1 cellular context compared by ENCODE assay signal in the genomic region with DNA sequence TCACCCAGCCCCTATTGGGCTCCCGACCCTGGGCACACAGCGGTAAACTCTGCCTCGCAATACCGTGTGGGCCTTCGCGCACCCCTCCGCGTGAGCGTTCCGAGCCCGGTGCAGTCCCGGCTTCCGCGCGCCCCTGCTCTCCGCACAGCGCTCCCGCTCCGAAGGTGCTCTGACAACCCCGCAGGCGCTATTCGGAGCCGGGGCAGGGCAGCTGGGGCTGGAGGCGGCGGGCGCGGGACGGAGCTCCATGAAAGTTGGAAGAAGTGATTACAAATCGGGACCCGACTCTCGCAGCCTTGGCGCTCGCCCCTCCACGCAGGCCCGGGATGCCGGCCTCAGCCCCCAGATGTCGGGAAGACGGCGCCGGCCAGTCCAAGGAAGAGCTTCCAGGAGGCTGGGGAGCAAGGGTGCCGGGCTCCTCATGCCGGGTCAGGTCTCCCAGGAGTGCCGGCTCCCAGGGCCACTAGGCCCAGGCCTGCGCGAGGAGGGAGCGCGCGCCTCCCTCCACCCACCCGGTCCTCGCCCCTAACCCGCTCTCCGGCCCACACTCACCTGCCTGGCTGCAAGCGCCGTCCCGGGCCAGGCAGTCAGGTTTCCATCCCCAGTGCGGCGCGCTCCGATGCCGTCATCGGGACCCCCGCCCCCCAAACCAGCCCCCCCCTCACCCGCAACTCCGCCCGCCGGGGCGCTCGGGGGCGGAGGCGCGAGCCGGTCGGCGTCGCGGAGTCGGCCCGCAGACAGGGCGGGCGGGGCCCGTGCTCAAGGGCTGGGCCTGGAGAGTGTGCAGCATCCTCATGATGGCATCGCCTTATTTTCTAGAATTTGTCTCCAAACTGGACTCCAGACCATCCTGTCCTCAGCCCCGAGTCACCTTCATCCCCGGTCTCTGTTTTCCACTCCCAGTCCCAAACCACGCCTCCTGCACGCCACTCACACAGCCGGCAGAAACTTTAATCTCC.
TF ChIP-seq lines count a peak whose summit lies in the region.

A gene with protein sequence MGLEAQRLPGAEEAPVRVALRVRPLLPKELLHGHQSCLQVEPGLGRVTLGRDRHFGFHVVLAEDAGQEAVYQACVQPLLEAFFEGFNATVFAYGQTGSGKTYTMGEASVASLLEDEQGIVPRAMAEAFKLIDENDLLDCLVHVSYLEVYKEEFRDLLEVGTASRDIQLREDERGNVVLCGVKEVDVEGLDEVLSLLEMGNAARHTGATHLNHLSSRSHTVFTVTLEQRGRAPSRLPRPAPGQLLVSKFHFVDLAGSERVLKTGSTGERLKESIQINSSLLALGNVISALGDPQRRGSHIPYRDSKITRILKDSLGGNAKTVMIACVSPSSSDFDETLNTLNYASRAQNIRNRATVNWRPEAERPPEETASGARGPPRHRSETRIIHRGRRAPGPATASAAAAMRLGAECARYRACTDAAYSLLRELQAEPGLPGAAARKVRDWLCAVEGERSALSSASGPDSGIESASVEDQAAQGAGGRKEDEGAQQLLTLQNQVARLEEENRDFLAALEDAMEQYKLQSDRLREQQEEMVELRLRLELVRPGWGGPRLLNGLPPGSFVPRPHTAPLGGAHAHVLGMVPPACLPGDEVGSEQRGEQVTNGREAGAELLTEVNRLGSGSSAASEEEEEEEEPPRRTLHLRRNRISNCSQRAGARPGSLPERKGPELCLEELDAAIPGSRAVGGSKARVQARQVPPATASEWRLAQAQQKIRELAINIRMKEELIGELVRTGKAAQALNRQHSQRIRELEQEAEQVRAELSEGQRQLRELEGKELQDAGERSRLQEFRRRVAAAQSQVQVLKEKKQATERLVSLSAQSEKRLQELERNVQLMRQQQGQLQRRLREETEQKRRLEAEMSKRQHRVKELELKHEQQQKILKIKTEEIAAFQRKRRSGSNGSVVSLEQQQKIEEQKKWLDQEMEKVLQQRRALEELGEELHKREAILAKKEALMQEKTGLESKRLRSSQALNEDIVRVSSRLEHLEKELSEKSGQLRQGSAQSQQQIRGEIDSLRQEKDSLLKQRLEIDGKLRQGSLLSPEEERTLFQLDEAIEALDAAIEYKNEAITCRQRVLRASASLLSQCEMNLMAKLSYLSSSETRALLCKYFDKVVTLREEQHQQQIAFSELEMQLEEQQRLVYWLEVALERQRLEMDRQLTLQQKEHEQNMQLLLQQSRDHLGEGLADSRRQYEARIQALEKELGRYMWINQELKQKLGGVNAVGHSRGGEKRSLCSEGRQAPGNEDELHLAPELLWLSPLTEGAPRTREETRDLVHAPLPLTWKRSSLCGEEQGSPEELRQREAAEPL (N-terminal part only) (minus strand): TSS at position 621 of the 959 bp plus-strand sequence. CDS start 2,537 bp downstream, outside the sequence.

TF ChIP-seq in HepG2, 621 proteins besides CTCF, POLR2A, EP300 and RAD21 (continued from another document and continues in another):
- TF ChIP-seq, protein P1, sequence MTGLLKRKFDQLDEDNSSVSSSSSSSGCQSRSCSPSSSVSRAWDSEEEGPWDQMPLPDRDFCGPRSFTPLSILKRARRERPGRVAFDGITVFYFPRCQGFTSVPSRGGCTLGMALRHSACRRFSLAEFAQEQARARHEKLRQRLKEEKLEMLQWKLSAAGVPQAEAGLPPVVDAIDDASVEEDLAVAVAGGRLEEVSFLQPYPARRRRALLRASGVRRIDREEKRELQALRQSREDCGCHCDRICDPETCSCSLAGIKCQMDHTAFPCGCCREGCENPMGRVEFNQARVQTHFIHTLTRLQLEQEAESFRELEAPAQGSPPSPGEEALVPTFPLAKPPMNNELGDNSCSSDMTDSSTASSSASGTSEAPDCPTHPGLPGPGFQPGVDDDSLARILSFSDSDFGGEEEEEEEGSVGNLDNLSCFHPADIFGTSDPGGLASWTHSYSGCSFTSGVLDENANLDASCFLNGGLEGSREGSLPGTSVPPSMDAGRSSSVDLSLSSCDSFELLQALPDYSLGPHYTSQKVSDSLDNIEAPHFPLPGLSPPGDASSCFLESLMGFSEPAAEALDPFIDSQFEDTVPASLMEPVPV (CRISPR knock-in tag; IDR thresholded peaks at IDR 0.05), result 0 out of 2 replicates have a peak, but pooled peaks have one; percentile 36
- TF ChIP-seq HHEX (CRISPR knock-in tag; IDR thresholded peaks at IDR 0.05), result no peak
- TF ChIP-seq MTA1 (CRISPR knock-in tag; IDR thresholded peaks at IDR 0.05; ENCODE audit: borderline replicate concordance), result no peak
- TF ChIP-seq ZNF670 (CRISPR knock-in tag; IDR thresholded peaks at IDR 0.05; ENCODE audit: borderline replicate concordance), result no peak
- TF ChIP-seq ZNF274 (CRISPR knock-in tag; IDR thresholded peaks at IDR 0.05), result no peak
- TF ChIP-seq MATR3 (CRISPR knock-in tag; IDR thresholded peaks at IDR 0.05), result no peak
- no peak for TF ChIP-seq MTF1 (CRISPR knock-in tag; IDR thresholded peaks at IDR 0.05)
- TF ChIP-seq, protein P2, sequence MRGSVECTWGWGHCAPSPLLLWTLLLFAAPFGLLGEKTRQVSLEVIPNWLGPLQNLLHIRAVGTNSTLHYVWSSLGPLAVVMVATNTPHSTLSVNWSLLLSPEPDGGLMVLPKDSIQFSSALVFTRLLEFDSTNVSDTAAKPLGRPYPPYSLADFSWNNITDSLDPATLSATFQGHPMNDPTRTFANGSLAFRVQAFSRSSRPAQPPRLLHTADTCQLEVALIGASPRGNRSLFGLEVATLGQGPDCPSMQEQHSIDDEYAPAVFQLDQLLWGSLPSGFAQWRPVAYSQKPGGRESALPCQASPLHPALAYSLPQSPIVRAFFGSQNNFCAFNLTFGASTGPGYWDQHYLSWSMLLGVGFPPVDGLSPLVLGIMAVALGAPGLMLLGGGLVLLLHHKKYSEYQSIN (CRISPR knock-in tag; IDR thresholded peaks at IDR 0.05; ENCODE audit: borderline replicate concordance), result no peak
- no peak for TF ChIP-seq CBFB (CRISPR knock-in tag; IDR thresholded peaks at IDR 0.05)
- no peak for TF ChIP-seq ZNF12 (CRISPR knock-in tag; IDR thresholded peaks at IDR 0.05)
- TF ChIP-seq, protein P3, sequence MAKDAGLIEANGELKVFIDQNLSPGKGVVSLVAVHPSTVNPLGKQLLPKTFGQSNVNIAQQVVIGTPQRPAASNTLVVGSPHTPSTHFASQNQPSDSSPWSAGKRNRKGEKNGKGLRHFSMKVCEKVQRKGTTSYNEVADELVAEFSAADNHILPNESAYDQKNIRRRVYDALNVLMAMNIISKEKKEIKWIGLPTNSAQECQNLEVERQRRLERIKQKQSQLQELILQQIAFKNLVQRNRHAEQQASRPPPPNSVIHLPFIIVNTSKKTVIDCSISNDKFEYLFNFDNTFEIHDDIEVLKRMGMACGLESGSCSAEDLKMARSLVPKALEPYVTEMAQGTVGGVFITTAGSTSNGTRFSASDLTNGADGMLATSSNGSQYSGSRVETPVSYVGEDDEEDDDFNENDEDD (CRISPR knock-in tag; IDR thresholded peaks at IDR 0.05; ENCODE audit: borderline replicate concordance), result peak; percentile 23; the same call in 1 of the 2 replicates
- TF ChIP-seq MIER2 (CRISPR knock-in tag; IDR thresholded peaks at IDR 0.05), result no peak
- no peak for TF ChIP-seq EEA1 (CRISPR knock-in tag; IDR thresholded peaks at IDR 0.05; ENCODE audit: borderline replicate concordance)
- TF ChIP-seq, protein P4, sequence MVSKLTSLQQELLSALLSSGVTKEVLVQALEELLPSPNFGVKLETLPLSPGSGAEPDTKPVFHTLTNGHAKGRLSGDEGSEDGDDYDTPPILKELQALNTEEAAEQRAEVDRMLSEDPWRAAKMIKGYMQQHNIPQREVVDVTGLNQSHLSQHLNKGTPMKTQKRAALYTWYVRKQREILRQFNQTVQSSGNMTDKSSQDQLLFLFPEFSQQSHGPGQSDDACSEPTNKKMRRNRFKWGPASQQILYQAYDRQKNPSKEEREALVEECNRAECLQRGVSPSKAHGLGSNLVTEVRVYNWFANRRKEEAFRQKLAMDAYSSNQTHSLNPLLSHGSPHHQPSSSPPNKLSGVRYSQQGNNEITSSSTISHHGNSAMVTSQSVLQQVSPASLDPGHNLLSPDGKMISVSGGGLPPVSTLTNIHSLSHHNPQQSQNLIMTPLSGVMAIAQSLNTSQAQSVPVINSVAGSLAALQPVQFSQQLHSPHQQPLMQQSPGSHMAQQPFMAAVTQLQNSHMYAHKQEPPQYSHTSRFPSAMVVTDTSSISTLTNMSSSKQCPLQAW (CRISPR knock-in tag; IDR thresholded peaks at IDR 0.05), result no peak
- peak; percentile 36 for TF ChIP-seq ZNF883 (CRISPR knock-in tag; IDR thresholded peaks at IDR 0.05; ENCODE audit: not compliant biosample characterization)
- 0 out of 2 replicates have a peak, but pooled peaks have one; percentile 58 for TF ChIP-seq ZNF333 (CRISPR knock-in tag; IDR thresholded peaks at IDR 0.05; ENCODE audit: borderline replicate concordance)
- TF ChIP-seq, protein P5, sequence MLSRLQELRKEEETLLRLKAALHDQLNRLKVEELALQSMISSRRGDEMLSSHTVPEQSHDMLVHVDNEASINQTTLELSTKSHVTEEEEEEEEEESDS (CRISPR knock-in tag; IDR thresholded peaks at IDR 0.05; ENCODE audit: borderline replicate concordance), result no peak
- TF ChIP-seq, protein P6, sequence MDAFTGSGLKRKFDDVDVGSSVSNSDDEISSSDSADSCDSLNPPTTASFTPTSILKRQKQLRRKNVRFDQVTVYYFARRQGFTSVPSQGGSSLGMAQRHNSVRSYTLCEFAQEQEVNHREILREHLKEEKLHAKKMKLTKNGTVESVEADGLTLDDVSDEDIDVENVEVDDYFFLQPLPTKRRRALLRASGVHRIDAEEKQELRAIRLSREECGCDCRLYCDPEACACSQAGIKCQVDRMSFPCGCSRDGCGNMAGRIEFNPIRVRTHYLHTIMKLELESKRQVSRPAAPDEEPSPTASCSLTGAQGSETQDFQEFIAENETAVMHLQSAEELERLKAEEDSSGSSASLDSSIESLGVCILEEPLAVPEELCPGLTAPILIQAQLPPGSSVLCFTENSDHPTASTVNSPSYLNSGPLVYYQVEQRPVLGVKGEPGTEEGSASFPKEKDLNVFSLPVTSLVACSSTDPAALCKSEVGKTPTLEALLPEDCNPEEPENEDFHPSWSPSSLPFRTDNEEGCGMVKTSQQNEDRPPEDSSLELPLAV (CRISPR knock-in tag; conservative IDR thresholded peaks at IDR 0.05; ENCODE audit: low read depth), result no peak
- TF ChIP-seq, protein P7, sequence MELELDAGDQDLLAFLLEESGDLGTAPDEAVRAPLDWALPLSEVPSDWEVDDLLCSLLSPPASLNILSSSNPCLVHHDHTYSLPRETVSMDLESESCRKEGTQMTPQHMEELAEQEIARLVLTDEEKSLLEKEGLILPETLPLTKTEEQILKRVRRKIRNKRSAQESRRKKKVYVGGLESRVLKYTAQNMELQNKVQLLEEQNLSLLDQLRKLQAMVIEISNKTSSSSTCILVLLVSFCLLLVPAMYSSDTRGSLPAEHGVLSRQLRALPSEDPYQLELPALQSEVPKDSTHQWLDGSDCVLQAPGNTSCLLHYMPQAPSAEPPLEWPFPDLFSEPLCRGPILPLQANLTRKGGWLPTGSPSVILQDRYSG (CRISPR knock-in tag; IDR thresholded peaks at IDR 0.05), result no peak
- no peak for TF ChIP-seq SP1 (IDR thresholded peaks at IDR 0.05)
- TF ChIP-seq SP1 (CRISPR knock-in tag; IDR thresholded peaks at IDR 0.05), result 0 out of 2 replicates have a peak, but pooled peaks have one; percentile 28
- no peak for TF ChIP-seq SP2 (CRISPR knock-in tag; IDR thresholded peaks at IDR 0.05)
- peak; percentile 68 for TF ChIP-seq PHF20 (CRISPR knock-in tag; IDR thresholded peaks at IDR 0.05)
- TF ChIP-seq SAFB2 (CRISPR knock-in tag; IDR thresholded peaks at IDR 0.05; ENCODE audit: borderline replicate concordance, low read depth), result 0 out of 2 replicates have a peak, but pooled peaks have one; percentile 25
- 0 out of 2 replicates have a peak, but pooled peaks have one; percentile 47 for TF ChIP-seq YEATS4 (CRISPR knock-in tag; IDR thresholded peaks at IDR 0.05; ENCODE audit: borderline replicate concordance)
- TF ChIP-seq FOXA1 (IDR thresholded peaks at IDR 0.05), result no peak
- TF ChIP-seq FOXA1 (CRISPR knock-in tag; IDR thresholded peaks at IDR 0.05), result no peak
- TF ChIP-seq, protein P8, sequence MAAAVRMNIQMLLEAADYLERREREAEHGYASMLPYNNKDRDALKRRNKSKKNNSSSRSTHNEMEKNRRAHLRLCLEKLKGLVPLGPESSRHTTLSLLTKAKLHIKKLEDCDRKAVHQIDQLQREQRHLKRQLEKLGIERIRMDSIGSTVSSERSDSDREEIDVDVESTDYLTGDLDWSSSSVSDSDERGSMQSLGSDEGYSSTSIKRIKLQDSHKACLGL (CRISPR knock-in tag; IDR thresholded peaks at IDR 0.05), result peak; percentile 85
- TF ChIP-seq ZNF768 (CRISPR knock-in tag; IDR thresholded peaks at IDR 0.05), result 0 out of 2 replicates have a peak, but pooled peaks have one; percentile 40
- no peak for TF ChIP-seq ZBTB7A (CRISPR knock-in tag; IDR thresholded peaks at IDR 0.05)
- TF ChIP-seq, protein P9, sequence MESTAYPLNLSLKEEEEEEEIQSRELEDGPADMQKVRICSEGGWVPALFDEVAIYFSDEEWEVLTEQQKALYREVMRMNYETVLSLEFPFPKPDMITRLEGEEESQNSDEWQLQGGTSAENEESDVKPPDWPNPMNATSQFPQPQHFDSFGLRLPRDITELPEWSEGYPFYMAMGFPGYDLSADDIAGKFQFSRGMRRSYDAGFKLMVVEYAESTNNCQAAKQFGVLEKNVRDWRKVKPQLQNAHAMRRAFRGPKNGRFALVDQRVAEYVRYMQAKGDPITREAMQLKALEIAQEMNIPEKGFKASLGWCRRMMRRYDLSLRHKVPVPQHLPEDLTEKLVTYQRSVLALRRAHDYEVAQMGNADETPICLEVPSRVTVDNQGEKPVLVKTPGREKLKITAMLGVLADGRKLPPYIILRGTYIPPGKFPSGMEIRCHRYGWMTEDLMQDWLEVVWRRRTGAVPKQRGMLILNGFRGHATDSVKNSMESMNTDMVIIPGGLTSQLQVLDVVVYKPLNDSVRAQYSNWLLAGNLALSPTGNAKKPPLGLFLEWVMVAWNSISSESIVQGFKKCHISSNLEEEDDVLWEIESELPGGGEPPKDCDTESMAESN (CRISPR knock-in tag; conservative IDR thresholded peaks at IDR 0.05), result no peak
- no peak for TF ChIP-seq KAT7 (CRISPR knock-in tag; IDR thresholded peaks at IDR 0.05; ENCODE audit: borderline replicate concordance)
- TF ChIP-seq, protein P10, sequence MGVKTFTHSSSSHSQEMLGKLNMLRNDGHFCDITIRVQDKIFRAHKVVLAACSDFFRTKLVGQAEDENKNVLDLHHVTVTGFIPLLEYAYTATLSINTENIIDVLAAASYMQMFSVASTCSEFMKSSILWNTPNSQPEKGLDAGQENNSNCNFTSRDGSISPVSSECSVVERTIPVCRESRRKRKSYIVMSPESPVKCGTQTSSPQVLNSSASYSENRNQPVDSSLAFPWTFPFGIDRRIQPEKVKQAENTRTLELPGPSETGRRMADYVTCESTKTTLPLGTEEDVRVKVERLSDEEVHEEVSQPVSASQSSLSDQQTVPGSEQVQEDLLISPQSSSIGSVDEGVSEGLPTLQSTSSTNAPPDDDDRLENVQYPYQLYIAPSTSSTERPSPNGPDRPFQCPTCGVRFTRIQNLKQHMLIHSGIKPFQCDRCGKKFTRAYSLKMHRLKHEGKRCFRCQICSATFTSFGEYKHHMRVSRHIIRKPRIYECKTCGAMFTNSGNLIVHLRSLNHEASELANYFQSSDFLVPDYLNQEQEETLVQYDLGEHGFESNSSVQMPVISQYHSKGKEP (CRISPR knock-in tag; IDR thresholded peaks at IDR 0.05), result no peak
- no peak for TF ChIP-seq PHB2 (IDR thresholded peaks at IDR 0.05; ENCODE audit: partially characterized antibody)
- TF ChIP-seq ZBTB8A (CRISPR knock-in tag; IDR thresholded peaks at IDR 0.05; ENCODE audit: borderline replicate concordance, low read depth), result no peak
